In the genomic region with DNA sequence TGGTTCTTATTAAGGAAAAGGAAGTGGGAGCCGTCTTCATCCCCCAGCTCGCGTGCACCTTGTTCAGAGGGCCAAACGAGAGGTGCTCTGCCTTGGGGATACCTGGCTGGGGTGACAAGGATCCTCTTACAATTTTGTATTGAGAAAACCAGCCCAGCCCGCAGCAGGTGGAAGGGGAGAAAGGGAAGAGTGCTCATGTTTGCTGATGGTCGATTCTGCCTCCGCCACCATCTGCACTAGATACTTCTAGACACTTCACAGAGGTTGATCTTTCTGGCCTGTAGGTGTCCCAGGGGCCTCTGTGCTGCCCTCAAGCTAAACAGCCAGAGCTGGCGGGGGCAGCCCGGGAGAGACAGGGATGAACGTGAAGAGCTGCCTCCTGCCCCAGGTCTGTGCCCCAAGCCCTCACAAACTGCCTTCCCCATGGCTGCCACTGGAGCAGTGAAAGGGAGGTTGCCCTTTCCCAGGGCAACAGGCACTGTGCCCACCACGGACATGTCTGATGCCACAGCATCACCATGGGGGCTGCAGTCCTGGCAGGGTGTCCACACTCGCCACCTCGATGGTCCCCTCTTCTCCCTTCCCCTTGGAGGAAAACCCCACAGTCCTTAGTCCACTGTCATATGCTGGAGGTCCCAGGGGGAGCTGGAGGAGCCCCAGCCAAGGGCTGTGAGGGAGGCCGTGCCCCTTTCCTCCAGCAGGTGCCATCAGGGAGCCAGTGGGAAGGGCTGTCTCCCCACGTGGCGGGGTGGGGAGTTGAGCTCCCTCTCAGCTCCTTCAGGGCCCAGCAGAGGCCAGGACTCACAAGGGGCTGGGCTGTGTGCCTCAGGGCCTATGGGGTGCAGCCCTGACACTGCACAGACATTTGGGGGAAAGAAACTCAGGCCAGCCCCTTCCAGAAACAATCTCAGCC, we compare ENCODE assay signal across 9 cellular contexts. TPM values are rescaled to one million over a fixed set of nuclear protein-coding genes. Genes with fewer than 3 reads are reported as not detected.
A peak's percentile ranks its signal among the peaks of the same experiment; 100 is the strongest.
DNase-seq lines count a peak whose midpoint lies in the region; ATAC-seq and TF ChIP-seq lines count a peak whose summit lies in the region.
"Had no signal": no experiment of that assay in that cellular context is flagged by ENCODE, and none has a peak within 500 bp of the region (broad histone marks: within the 10 kb centered on the region; RNA-seq: fewer than 3 reads in every experiment).

No MANE protein-coding gene starts in this region.

- H3K36me3 Mint-ChIP-seq in CD8-positive, alpha-beta T cell, result peaks cover 41% of the 10 kb centered on the region

- H3K27me3 ChIP-seq in CD8-positive, alpha-beta T cell (ENCODE audit: insufficient read depth, low read length), result no peaks in the 10 kb centered on the region

- H3K9me3 ChIP-seq in CD8-positive, alpha-beta T cell (ENCODE audit: low read length), result no peaks in the 10 kb centered on the region

- H3K36me3 ChIP-seq in CD8-positive, alpha-beta T cell (ENCODE audit: insufficient read depth, low read length), result peaks cover 34% of the 10 kb centered on the region

- H3K27ac ChIP-seq in CD8-positive, alpha-beta T cell (ENCODE audit: low read depth, low read length), result no peak overlapping the region

- peaks cover 8% of the 10 kb centered on the region for H3K4me1 ChIP-seq in CD8-positive, alpha-beta T cell (ENCODE audit: insufficient read depth, low read length)

- peak; percentile 17 for ATAC-seq in CD8-positive, alpha-beta T cell
- ATAC-seq in GM21423 (IDR thresholded peaks at IDR 0.05; ENCODE audit: unreplicated experiment) (no peak), GM21825 (IDR thresholded peaks at IDR 0.05; ENCODE audit: unreplicated experiment) (no peak)

- POLR2A ChIA-PET in CD8-positive, alpha-beta T cell (lab: Charles Lee), result no interaction called here

- no peak for TF ChIP-seq CTCF in CD8-positive, alpha-beta T cell (IDR thresholded peaks at IDR 0.05)
- TF ChIP-seq CTCF in HFF-Myc (IDR thresholded peaks at IDR 0.05; ENCODE audit: low read depth, low read length, missing control alignments), result peak; percentile 33

- no peak overlapping the region for H3K4me3 Mint-ChIP-seq in CD8-positive, alpha-beta T cell

- DNase-seq in CD8-positive, alpha-beta T cell, result no peak
- no peak for DNase-seq in HFF-Myc (ENCODE audit: extremely low read depth, low read depth)
- DNase-seq in UCSD-AML1 (lab: John Stamatoyannopoulos, UW; ENCODE audit: unreplicated experiment), result peak; percentile 19
- DNase-seq in left kidney (ENCODE audit: low read depth, low spot score), result peak; percentile 37
- DNase-seq in NCI-H1436 treated with DMSO at 0.1 percent for 48 hours (lab: John Stamatoyannopoulos, UW), result no peak
- no peak for DNase-seq in medulla oblongata (ENCODE audit: extremely low spot score)
- DNase-seq: NCI-H1092 treated with DMSO at 0.1 percent for 48 hours had no signal

- intact Hi-C loops in CD8-positive, alpha-beta T cell (cut with DNase I, micrococcal nuclease), result no loop called here

- H3K4me3 ChIP-seq in CD8-positive, alpha-beta T cell (ENCODE audit: low read depth, low read length), result no peak overlapping the region
- H3K4me3 ChIP-seq in HFF-Myc (replicated peaks; ENCODE audit: low read depth, low read length), result no peak overlapping the region

- H3K9me3 Mint-ChIP-seq in CD8-positive, alpha-beta T cell, result no peaks in the 10 kb centered on the region

- no peaks in the 10 kb centered on the region for H3K27me3 Mint-ChIP-seq in CD8-positive, alpha-beta T cell (ENCODE audit: low read depth)

- no peak overlapping the region for H3K27ac Mint-ChIP-seq in CD8-positive, alpha-beta T cell

- CTCF ChIA-PET in CD8-positive, alpha-beta T cell (lab: Charles Lee), result interaction anchor here (0.6 to 19.5 kb wide), 6 partner anchors 37 to 246 kb away, joined by 3 to 372 read pairs (median 3); partner anchors contain the start of gene TRAPPC3

- peaks cover 9% of the 10 kb centered on the region for H3K4me1 Mint-ChIP-seq in CD8-positive, alpha-beta T cell (ENCODE audit: low read depth)

RNA-seq across cellular contexts. Expression of gene ADPRS, which starts 8.1 kb away (rescaled TPM):
- total RNA-seq in CD8-positive, alpha-beta T cell, result 10 to 100 TPM; 26.2 to 26.7 TPM

RNA-seq across cellular contexts. Expression of gene TEKT2, which starts 12.9 kb away (rescaled TPM):
- total RNA-seq in CD8-positive, alpha-beta T cell, result under 1 TPM; 0.35 to 0.47 TPM

RNA-seq across cellular contexts. Expression of gene COL8A2, which starts 28.3 kb away (rescaled TPM):
- under 1 TPM in 1 of 2 experiments, not detected in 1; 0.08 TPM for total RNA-seq in CD8-positive, alpha-beta T cell

RNA-seq across cellular contexts. Expression of gene TRAPPC3, which starts 52.5 kb away (rescaled TPM):
- 10 to 100 TPM; 18.4 to 21.6 TPM for total RNA-seq in CD8-positive, alpha-beta T cell

RNA-seq across cellular contexts. Expression of gene MAP7D1, which starts 59.2 kb away (rescaled TPM):
- 100 to 1,000 TPM; 113 to 117 TPM for total RNA-seq in CD8-positive, alpha-beta T cell

Comparison
In these comparisons a context has a peak if more than half of its experiments do, and no peak if none do; other contexts are left out.
1. DNase-seq: peak in UCSD-AML1 (single experiment) and left kidney (single experiment); none in CD8-positive, alpha-beta T cell (0 of 7), HFF-Myc (single experiment), NCI-H1436 treated with DMSO at 0.1 percent for 48 hours (single experiment) and medulla oblongata (single experiment).